Comparison of ENCODE assay signal across 12 cellular contexts in the genomic region with DNA sequence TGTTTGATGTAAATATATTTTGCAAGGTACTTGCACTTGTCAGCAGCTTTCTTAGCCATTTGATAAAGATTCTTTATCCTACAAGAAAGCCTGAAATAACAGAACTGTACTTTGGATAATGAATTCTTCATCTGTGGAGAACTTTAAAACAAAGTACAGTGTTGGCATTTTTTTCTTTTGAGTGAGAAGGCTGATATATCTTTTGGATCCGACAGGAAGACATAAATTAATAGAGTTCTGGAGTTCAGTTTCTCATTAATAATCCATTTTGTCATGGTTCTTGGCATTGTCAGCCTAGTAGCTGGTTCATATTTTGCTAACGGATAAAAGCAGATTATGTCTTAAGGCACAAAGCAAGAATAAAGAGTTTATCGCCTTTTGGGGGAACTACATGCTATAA. TPM values are rescaled to one million over a fixed set of nuclear protein-coding genes. Genes with fewer than 3 reads are reported as not detected.
A peak's percentile ranks its signal among the peaks of the same experiment; 100 is the strongest.
DNase-seq lines count a peak whose midpoint lies in the region; TF ChIP-seq lines count a peak whose summit lies in the region.
"Had no signal": no experiment of that assay in that cellular context is flagged by ENCODE, and none has a peak within 500 bp of the region (broad histone marks: within the 10 kb centered on the region; RNA-seq: fewer than 3 reads in every experiment).

No MANE protein-coding gene starts in this region.

- H3K27me3 Mint-ChIP-seq in brain = no peaks in the 10 kb centered on the region
- peaks cover 27% of the 10 kb centered on the region for H3K27me3 Mint-ChIP-seq in nephron (ENCODE audit: low read depth)
- H3K27me3 Mint-ChIP-seq in CD4-positive, alpha-beta memory T cell = no peaks in the 10 kb centered on the region

- POLR2A ChIA-PET in CD4-positive, alpha-beta memory T cell (lab: Charles Lee; ENCODE audit: partially characterized antibody) = no interaction called here

- H3K4me1 ChIP-seq in cardiac muscle cell (ENCODE audit: low read depth) (peaks cover 71% of the 10 kb centered on the region), left ventricle myocardium inferior (peaks cover 52% of the 10 kb centered on the region)
- H3K4me1 ChIP-seq in CD4-positive, alpha-beta memory T cell (ENCODE audit: insufficient read depth, low read length) = no peaks in the 10 kb centered on the region

- H3K4me3 ChIP-seq in cardiac muscle cell = peak overlapping the region; percentile 5
- H3K4me3 ChIP-seq in left ventricle myocardium inferior = no peak overlapping the region
- no peak overlapping the region for H3K4me3 ChIP-seq in CD4-positive, alpha-beta memory T cell (ENCODE audit: low read length in 2 of 2)
- H3K4me3 ChIP-seq: BLaER1 had no signal

- H3K27ac ChIP-seq in cardiac muscle cell (peak overlapping the region; percentile 70), left ventricle myocardium inferior (replicated peaks) (no peak overlapping the region)
- H3K27ac ChIP-seq in CD4-positive, alpha-beta memory T cell (ENCODE audit: low read depth, low read length) = no peak overlapping the region
- H3K27ac ChIP-seq: 22Rv1, BLaER1 had no signal

- H3K9me3 Mint-ChIP-seq in brain = peaks cover 0 to 8% (median 3%) of the 10 kb centered on the region in 5 experiments
- H3K9me3 Mint-ChIP-seq in nephron = no peaks in the 10 kb centered on the region
- H3K9me3 Mint-ChIP-seq in CD4-positive, alpha-beta memory T cell = no peaks in the 10 kb centered on the region

- H3K9me3 ChIP-seq in cardiac muscle cell (ENCODE audit: low read depth) (no peaks in the 10 kb centered on the region), left ventricle myocardium inferior (replicated peaks) (peaks cover 8% of the 10 kb centered on the region)
- no peaks in the 10 kb centered on the region for H3K9me3 ChIP-seq in CD4-positive, alpha-beta memory T cell (ENCODE audit: control insufficient read depth in 1 of 2, low read length in 2 of 2)
- H3K9me3 ChIP-seq: BLaER1 had no signal

- H3K36me3 Mint-ChIP-seq in brain = peaks cover 18% of the 10 kb centered on the region
- H3K36me3 Mint-ChIP-seq in nephron (ENCODE audit: low read depth) = peaks cover 7% of the 10 kb centered on the region
- H3K36me3 Mint-ChIP-seq in CD4-positive, alpha-beta memory T cell = no peaks in the 10 kb centered on the region

- no peaks in the 10 kb centered on the region for H3K27me3 ChIP-seq in cardiac muscle cell
- no peaks in the 10 kb centered on the region for H3K27me3 ChIP-seq in left ventricle myocardium inferior (ENCODE audit: low read depth)
- H3K27me3 ChIP-seq in CD4-positive, alpha-beta memory T cell (ENCODE audit: insufficient read depth, low read length) = no peaks in the 10 kb centered on the region
- H3K27me3 ChIP-seq: BLaER1 had no signal

- H3K36me3 ChIP-seq in cardiac muscle cell (no peaks in the 10 kb centered on the region), left ventricle myocardium inferior (no peaks in the 10 kb centered on the region)
- H3K36me3 ChIP-seq in CD4-positive, alpha-beta memory T cell (ENCODE audit: insufficient read depth, low read length) = no peaks in the 10 kb centered on the region
- H3K36me3 ChIP-seq: BLaER1 had no signal

- H3K27ac Mint-ChIP-seq in brain (peak overlapping the region in 3 of 5 experiments; percentile 32 to 96 (median 81)), nephron (peak overlapping the region; percentile 32 to 73 (median 40))
- H3K27ac Mint-ChIP-seq in CD4-positive, alpha-beta memory T cell = no peak overlapping the region

- intact Hi-C loops in left ventricle myocardium inferior (cut with micrococcal nuclease) = loop anchor here (10.0 kb wide), 1 partner anchor 51 kb away; no protein-coding TSS in a partner anchor
- intact Hi-C loops in CD4-positive, alpha-beta memory T cell (cut with micrococcal nuclease) = no loop called here

- H3K4me3 Mint-ChIP-seq in brain (peak overlapping the region in 4 of 5 experiments; percentile 38 to 81 (median 75)), nephron (no peak overlapping the region)
- no peak overlapping the region for H3K4me3 Mint-ChIP-seq in CD4-positive, alpha-beta memory T cell

- TF ChIP-seq CTCF in cardiac muscle cell (IDR thresholded peaks at IDR 0.05; ENCODE audit: low read depth, low read length) (no peak), left ventricle myocardium inferior (IDR thresholded peaks at IDR 0.05; ENCODE audit: borderline replicate concordance) (no peak), brain (conservative IDR thresholded peaks at IDR 0.05) (no peak), nephron (IDR thresholded peaks at IDR 0.05; ENCODE audit: unreplicated experiment in 3 of 3) (no peak)

- peaks cover 85% of the 10 kb centered on the region for H3K4me1 Mint-ChIP-seq in brain
- peaks cover 37% of the 10 kb centered on the region for H3K4me1 Mint-ChIP-seq in nephron
- H3K4me1 Mint-ChIP-seq in CD4-positive, alpha-beta memory T cell = peaks cover 1 to 7% (median 4%) of the 10 kb centered on the region in 4 donors

- peak in 1 of 2 donors; percentile 63 for DNase-seq in cardiac muscle cell (ENCODE audit: low read depth in 1 of 2, low spot score in 1 of 2)
- no peak for DNase-seq in left ventricle myocardium inferior
- no peak for DNase-seq in CD4-positive, alpha-beta memory T cell
- no peak for DNase-seq in foreskin melanocyte
- no peak for DNase-seq in NCI-H345 (lab: John Stamatoyannopoulos, UW)
- no peak for DNase-seq in cerebellum (ENCODE audit: low spot score)
- DNase-seq: DMS 273 treated with DMSO at 0.1 percent for 48 hours, EL had no signal

- CTCF ChIA-PET in CD4-positive, alpha-beta memory T cell (lab: Charles Lee; ENCODE audit: partially characterized antibody) = no interaction called here

RNA-seq across cellular contexts. Expression of gene PBX3, which starts 17.0 kb away (rescaled TPM):
- total RNA-seq in cardiac muscle cell (134 and 293 TPM in 2 replicates), left ventricle myocardium inferior (44.2 TPM), cerebellum (123 TPM)
- polyA plus RNA-seq in cardiac muscle cell (133 and 159 TPM in 2 replicates), brain (ENCODE audit: insufficient read depth, low read depth, low replicate concordance) (13.1 TPM)
- 10 to 100 TPM; 16.1 to 17.0 TPM for total RNA-seq in CD4-positive, alpha-beta memory T cell
- polyA plus RNA-seq in CD4-positive, alpha-beta memory T cell = 1 to 10 TPM; 2.2 to 4.7 TPM

RNA-seq across cellular contexts. Expression of gene MAPKAP1, which starts 57.2 kb away (rescaled TPM):
- total RNA-seq in cardiac muscle cell (85.6 and 103 TPM in 2 replicates), left ventricle myocardium inferior (127 TPM), cerebellum (43.3 TPM)
- polyA plus RNA-seq in cardiac muscle cell (66.7 TPM in 2 replicates), brain (ENCODE audit: insufficient read depth, low read depth, low replicate concordance) (87.1 TPM)
- 10 to 100 TPM; 51.6 to 55.6 TPM for total RNA-seq in CD4-positive, alpha-beta memory T cell
- 10 to 100 TPM; 56.1 to 59.1 TPM for polyA plus RNA-seq in CD4-positive, alpha-beta memory T cell

Comparison
In these comparisons a context has a peak if more than half of its experiments do, and no peak if none do; other contexts are left out.
1. H3K27ac Mint-ChIP-seq: peak in brain (3 of 5) and nephron (3 of 3); none in CD4-positive, alpha-beta memory T cell (0 of 7).
2. H3K4me3 Mint-ChIP-seq: peak in brain (4 of 5); none in nephron (0 of 3) and CD4-positive, alpha-beta memory T cell (0 of 8).